7 cellular contexts compared by ENCODE assay signal in genomic region chr7:91944970-91945369, GRCh38. TPM values are rescaled to one million over a fixed set of nuclear protein-coding genes. Genes with fewer than 3 reads are reported as not detected.
DNase-seq lines count a peak whose midpoint lies in the region; ATAC-seq, FAIRE-seq and TF ChIP-seq lines count a peak whose summit lies in the region.
"Not testable (repeated sequence)": the region's sequence is repeated elsewhere in the genome, so short reads cannot be mapped to it uniquely, and the experiment has no call there.

No MANE protein-coding gene starts in this region.

- BruUV-seq in K562 (replicated peaks; lab: Mats Ljungman, UMichigan): not testable (repeated sequence)

- ATAC-seq in CD8-positive, alpha-beta T cell; K562; natural killer cell; stimulated activated naive B cell treated with anti-CD40 and anti-IgM and Interleukin-4, amounts not matched to agents 10 μg/mL and 1 μg/mL and 100 μg/mL, for 72 hours (replicated peaks): not testable (repeated sequence)

- not testable (repeated sequence) for H3K36me3 ChIP-seq in CD8-positive, alpha-beta T cell (ENCODE audit: insufficient read depth, low read length); K562 (ENCODE audit: control insufficient read depth, insufficient read depth, low read length); transverse colon
- H3K36me3 ChIP-seq in esophagus squamous epithelium: peaks cover 0 to 11% (median 0%) of the 10 kb centered on the region in 3 donors

- H4K20me1 ChIP-seq in K562 (replicated peaks; ENCODE audit: control insufficient read depth, insufficient read depth, low read length): not testable (repeated sequence)

- TF ChIP-seq RAD21 in K562 (CRISPR knock-in tag; conservative IDR thresholded peaks at IDR 0.05 in 1 of 2, IDR thresholded peaks at IDR 0.05 in 1 of 2): not testable (repeated sequence)

- not testable (repeated sequence) for FAIRE-seq in K562 (lab: Jason Lieb, UNC)

- H3K79me2 ChIP-seq in K562 (ENCODE audit: control insufficient read depth, insufficient read depth, low read length): peaks cover 89% of the 10 kb centered on the region

- intact Hi-C loops in CD8-positive, alpha-beta T cell (cut with DNase I, micrococcal nuclease): loop anchor here in 1 of 2 experiments (5.0 to 10.0 kb wide), 4 partner anchors 302 to 1600 kb away; partner anchors contain the start of genes ANKIB1, CDK6, GTPBP10 and KRIT1
- intact Hi-C loops in K562 (cut with micrococcal nuclease): loop anchor here (5.0 to 10.0 kb wide), 2 partner anchors 63 to 470 kb away; partner anchors contain the start of gene MTERF1
- intact Hi-C loops in esophagus squamous epithelium (cut with DNase I); transverse colon (cut with DNase I; ENCODE audit: low total_unique reads): not testable (repeated sequence)
- intact Hi-C loops in natural killer cell (cut with micrococcal nuclease): loop anchor here (5.0 kb wide), 1 partner anchor 502 kb away; the partner anchor contains the start of gene GATAD1

- WGBS in K562 (ENCODE audit: insufficient coverage, low coverage, missing lambda C conversion rate): 91% methylated on average over 5 of the region's 5 CpGs
- WGBS in esophagus squamous epithelium, 2 donors: 90 to 96% methylated on average over 5 of the region's 5 CpGs
- 92 to 96% methylated on average over 4 to 5 of the region's 5 CpGs for WGBS in transverse colon (ENCODE audit: low coverage in 1 of 2), 2 donors

- in situ Hi-C loops in K562 (cut with MboI); transverse colon (cut with MboI; ENCODE audit: low pct_ligation_motif_present in 1 of 4, low pct_unique_long_range_greater_than_20kb in 1 of 4, low sequenced_read_pairs in 3 of 4): not testable (repeated sequence)

- not testable (repeated sequence) for H3K27ac ChIP-seq in CD8-positive, alpha-beta T cell (ENCODE audit: low read depth, low read length); K562 (ENCODE audit: extremely low read depth, low read depth, low read length)
- H3K27ac ChIP-seq in RWPE1: peak overlapping the region; percentile 17; the same call in 1 of the 2 replicates
- H3K27ac ChIP-seq in esophagus squamous epithelium: peak overlapping the region in 3 of 4 donors; percentile 38 to 54 (median 52)
- H3K27ac ChIP-seq in transverse colon: peak overlapping the region; percentile 26 to 63 (median 36)

- DNase-seq in CD8-positive, alpha-beta T cell; RWPE1 (ENCODE audit: low spot score); K562 (ENCODE audit: extremely low read depth in 1 of 4, low spot score in 3 of 4); esophagus squamous epithelium (lab: John Stamatoyannopoulos, UW); natural killer cell; stimulated activated naive B cell treated with anti-CD40 and anti-IgM and Interleukin-4, amounts not matched to agents 10 μg/mL and 1 μg/mL and 100 μg/mL, for 72 hours; transverse colon: not testable (repeated sequence)

- H3K9ac ChIP-seq in K562 (ENCODE audit: insufficient read depth in 1 of 2, low read depth in 2 of 2, low read length in 2 of 2): not testable (repeated sequence)

- CTCF ChIA-PET in CD8-positive, alpha-beta T cell (lab: Charles Lee); K562 (lab: Yijun Ruan, JAX; ENCODE audit: low intra/inter-chr PET ratio): not testable (repeated sequence)
- CTCF ChIA-PET in RWPE1 (lab: Yijun Ruan, JAX): interaction anchor here (0.6 kb wide), 1 partner anchor 855 kb away, joined by 11 read pairs; no protein-coding TSS in a partner anchor

- H3K4me2 ChIP-seq in K562 (ENCODE audit: insufficient read depth, low read length): not testable (repeated sequence)

- not testable (repeated sequence) for TF ChIP-seq CTCF in CD8-positive, alpha-beta T cell (IDR thresholded peaks at IDR 0.05); RWPE1 (conservative IDR thresholded peaks at IDR 0.05; ENCODE audit: low read depth); K562 (IDR thresholded peaks at IDR 0.05 in 2 of 3, conservative IDR thresholded peaks at IDR 0.05 in 1 of 3; ENCODE audit: insufficient read depth in 2 of 3, low read depth in 1 of 3, low read length in 3 of 3); esophagus squamous epithelium (IDR thresholded peaks at IDR 0.05); natural killer cell (IDR thresholded peaks at IDR 0.05); transverse colon (IDR thresholded peaks at IDR 0.05)

- not testable (repeated sequence) for H3K27me3 ChIP-seq in CD8-positive, alpha-beta T cell (ENCODE audit: insufficient read depth, low read length); K562 (ENCODE audit: control insufficient read depth in 2 of 2, insufficient read depth in 2 of 2, low read length in 2 of 2); esophagus squamous epithelium; transverse colon

- POLR2A ChIA-PET in CD8-positive, alpha-beta T cell (lab: Charles Lee); RWPE1 (lab: Yijun Ruan, JAX; ENCODE audit: low non-redundant PET); K562 (lab: Yijun Ruan, JAX): not testable (repeated sequence)

- not testable (repeated sequence) for H2AFZ ChIP-seq in K562 (ENCODE audit: low read depth, low read length)

- H3K4me3 Mint-ChIP-seq in CD8-positive, alpha-beta T cell; natural killer cell; stimulated activated naive B cell treated with anti-CD40 and anti-IgM and Interleukin-4, amounts not matched to agents 10 μg/mL and 1 μg/mL and 100 μg/mL, for 72 hours: not testable (repeated sequence)

- H3K9me3 ChIP-seq in CD8-positive, alpha-beta T cell (ENCODE audit: low read length); K562 (replicated peaks; ENCODE audit: control insufficient read depth, insufficient read depth, low read depth, low read length); esophagus squamous epithelium; transverse colon: not testable (repeated sequence)

- peaks cover 64% of the 10 kb centered on the region for H3K4me1 Mint-ChIP-seq in CD8-positive, alpha-beta T cell (ENCODE audit: low read depth)
- peaks cover 48 to 57% of the 10 kb centered on the region in 2 donors for H3K4me1 Mint-ChIP-seq in natural killer cell
- H3K4me1 Mint-ChIP-seq in stimulated activated naive B cell treated with anti-CD40 and anti-IgM and Interleukin-4, amounts not matched to agents 10 μg/mL and 1 μg/mL and 100 μg/mL, for 72 hours: peaks cover 23 to 64% of the 10 kb centered on the region in 2 donors

- TF ChIP-seq POLR2A in K562 (conservative IDR thresholded peaks at IDR 0.05); esophagus squamous epithelium (IDR thresholded peaks at IDR 0.05); transverse colon (IDR thresholded peaks at IDR 0.05): not testable (repeated sequence)

- not testable (repeated sequence) for H3K27me3 Mint-ChIP-seq in CD8-positive, alpha-beta T cell (ENCODE audit: low read depth); natural killer cell (ENCODE audit: low read depth in 2 of 2); stimulated activated naive B cell treated with anti-CD40 and anti-IgM and Interleukin-4, amounts not matched to agents 10 μg/mL and 1 μg/mL and 100 μg/mL, for 72 hours

- not testable (repeated sequence) for TF ChIP-seq EP300 in K562 (IDR thresholded peaks at IDR 0.05; ENCODE audit: low read length); transverse colon (IDR thresholded peaks at IDR 0.05; ENCODE audit: low read depth)

- H3K9me3 Mint-ChIP-seq in CD8-positive, alpha-beta T cell; natural killer cell; stimulated activated naive B cell treated with anti-CD40 and anti-IgM and Interleukin-4, amounts not matched to agents 10 μg/mL and 1 μg/mL and 100 μg/mL, for 72 hours: not testable (repeated sequence)

- H3K4me1 ChIP-seq in CD8-positive, alpha-beta T cell (ENCODE audit: insufficient read depth, low read length): peaks cover 19% of the 10 kb centered on the region
- H3K4me1 ChIP-seq in K562 (replicated peaks in 1 of 2; ENCODE audit: control insufficient read depth in 2 of 2, insufficient read depth in 2 of 2, low read length in 2 of 2): not testable (repeated sequence)
- H3K4me1 ChIP-seq in esophagus squamous epithelium: peaks cover 0 to 55% (median 14%) of the 10 kb centered on the region in 3 donors
- H3K4me1 ChIP-seq in transverse colon: peaks cover 7 to 59% (median 20%) of the 10 kb centered on the region in 4 donors

- peaks cover 26% of the 10 kb centered on the region for H3K36me3 Mint-ChIP-seq in CD8-positive, alpha-beta T cell
- H3K36me3 Mint-ChIP-seq in natural killer cell: not testable (repeated sequence)
- peaks cover 16 to 26% of the 10 kb centered on the region in 2 donors for H3K36me3 Mint-ChIP-seq in stimulated activated naive B cell treated with anti-CD40 and anti-IgM and Interleukin-4, amounts not matched to agents 10 μg/mL and 1 μg/mL and 100 μg/mL, for 72 hours

- not testable (repeated sequence) for H3K4me3 ChIP-seq in CD8-positive, alpha-beta T cell (ENCODE audit: low read depth, low read length); K562; esophagus squamous epithelium; transverse colon

- not testable (repeated sequence) for H3K9me1 ChIP-seq in K562 (ENCODE audit: control insufficient read depth, insufficient read depth, low read length)

- H3K27ac Mint-ChIP-seq in CD8-positive, alpha-beta T cell: peak overlapping the region; percentile 3
- H3K27ac Mint-ChIP-seq in natural killer cell: peak overlapping the region; percentile 26 to 65
- H3K27ac Mint-ChIP-seq in stimulated activated naive B cell treated with anti-CD40 and anti-IgM and Interleukin-4, amounts not matched to agents 10 μg/mL and 1 μg/mL and 100 μg/mL, for 72 hours: peak overlapping the region; percentile 65

RNA-seq across cellular contexts. Expression of gene AKAP9, which starts 4.3 kb away (rescaled TPM):
- 10 to 100 TPM; 61.2 to 61.3 TPM for total RNA-seq in CD8-positive, alpha-beta T cell
- 39.3 and 248 TPM in 2 replicates for total RNA-seq in K562 (2011; cell fraction: chromatin; rRNA removed; ENCODE audit: low replicate concordance)
- 24.2 and 41.6 TPM in 2 replicates for total RNA-seq in K562 (2011; cell fraction: nucleolus; rRNA removed)
- 70.0 and 117 TPM in 2 replicates for total RNA-seq in K562 (2011; cell fraction: nucleoplasm; rRNA removed)
- total RNA-seq in K562 (2014; rRNA removed): 37.6 and 47.1 TPM in 2 replicates
- total RNA-seq in K562 (2014; rRNA removed; fragmentation: Illumina TruSeq; extraction: Trizol): 77.8 and 86.2 TPM in 2 replicates
- total RNA-seq in K562 (2015; rRNA removed; fragmentation: Illumina TruSeq; extraction: Trizol): 73.8 and 80.9 TPM in 2 replicates
- 35.0 and 40.1 TPM in 2 replicates for total RNA-seq in K562 (2021)
- 33.9 and 46.3 TPM in 2 replicates for polyA plus RNA-seq in K562 (2011; rRNA removed)
- 5.1 and 10.2 TPM in 2 replicates for polyA plus RNA-seq in K562 (2011; cell fraction: cytosol; rRNA removed)
- polyA plus RNA-seq in K562 (2011; cell fraction: nucleus; rRNA removed): 40.4 and 47.0 TPM in 2 replicates
- 22.3 and 29.2 TPM in 2 replicates for polyA plus RNA-seq in K562 (2012)
- polyA plus RNA-seq in K562 (2014; fragmentation: Illumina TruSeq; extraction: Trizol): 31.6 and 36.1 TPM in 2 replicates
- 10 to 100 TPM; 25.5 to 49.4 TPM for polyA plus RNA-seq in K562 (2014; fragmentation: Nextera tagmentation; extraction: Ambion mirVana)
- 28.2 TPM in 2 replicates for polyA plus RNA-seq in K562 (2014; rRNA removed)
- polyA minus RNA-seq in K562 (2011; rRNA and poly(A)+ RNA removed): 92.9 and 93.0 TPM in 2 replicates
- polyA minus RNA-seq in K562 (2011; cell fraction: cytosol; rRNA and poly(A)+ RNA removed): 25.8 and 26.6 TPM in 2 replicates
- polyA minus RNA-seq in K562 (2011; cell fraction: nucleus; rRNA and poly(A)+ RNA removed): 71.4 and 126 TPM in 2 replicates
- 10 to 100 TPM; 49.7 to 82.6 (median 55.8) TPM for total RNA-seq in esophagus squamous epithelium
- 10 to 100 TPM; 78.8 to 93.0 (median 81.9) TPM for total RNA-seq in natural killer cell
- 100 to 1,000 TPM; 203 to 262 (median 234) TPM for total RNA-seq in transverse colon

Comparison
In these comparisons a context has a peak if more than half of its experiments do, and no peak if none do; other contexts are left out.
1. H3K27ac Mint-ChIP-seq: peak in every context shown above with its lines; median percentile 65 in stimulated activated naive B cell treated with anti-CD40 and anti-IgM and Interleukin-4, amounts not matched to agents 10 μg/mL and 1 μg/mL and 100 μg/mL, for 72 hours; 46 in natural killer cell; 3 in CD8-positive, alpha-beta T cell.